8 cellular contexts compared by ENCODE assay signal in genomic region chr5:170306381-170306790, GRCh38. TPM values are rescaled to one million over a fixed set of nuclear protein-coding genes. Genes with fewer than 3 reads are reported as not detected.
DNase-seq lines count a peak whose midpoint lies in the region; ATAC-seq and TF ChIP-seq lines count a peak whose summit lies in the region.

No MANE protein-coding gene starts in this region.

- no peak for TF ChIP-seq POLR2A in vagina (IDR thresholded peaks at IDR 0.05)

- no peak overlapping the region for H3K4me3 ChIP-seq in epithelial cell of esophagus (ENCODE audit: low read length)
- H3K4me3 ChIP-seq in vagina, result no peak overlapping the region
- H3K4me3 ChIP-seq in HAP-1, result no peak overlapping the region

- no peaks in the 10 kb centered on the region for H3K36me3 ChIP-seq in vagina
- no peaks in the 10 kb centered on the region for H3K36me3 ChIP-seq in HAP-1 (replicated peaks)

- H3K9me3 ChIP-seq in vagina, result no peaks in the 10 kb centered on the region
- H3K9me3 ChIP-seq in HAP-1, result no peaks in the 10 kb centered on the region

- peak; percentile 62 for ATAC-seq in GM19395 (IDR thresholded peaks at IDR 0.05; ENCODE audit: unreplicated experiment)
- ATAC-seq in HG03135 (IDR thresholded peaks at IDR 0.05; ENCODE audit: unreplicated experiment), result no peak

- H3K4me1 ChIP-seq in vagina (peaks cover 38% of the 10 kb centered on the region), HAP-1 (no peaks in the 10 kb centered on the region)

- in situ Hi-C loops in HAP-1 (cut with MboI; ENCODE audit: low sequenced_read_pairs), result no loop called here

- intact Hi-C loops in vagina (cut with DNase I), result no loop called here

- peak overlapping the region; percentile 58 for H3K27ac ChIP-seq in vagina

- TF ChIP-seq CTCF in AG09319 (IDR thresholded peaks at IDR 0.05; ENCODE audit: low read depth, low read length) (no peak), epithelial cell of esophagus (IDR thresholded peaks at IDR 0.05; ENCODE audit: insufficient read depth, low read depth, low read length, missing control alignments) (no peak), vagina (IDR thresholded peaks at IDR 0.05) (no peak)

- H3K27me3 ChIP-seq in vagina, result no peaks in the 10 kb centered on the region
- H3K27me3 ChIP-seq in HAP-1 (ENCODE audit: low read depth), result 0 out of 2 replicates have a peak, but pooled peaks cover 3% of the 10 kb centered on the region

- DNase-seq in AG09319 (ENCODE audit: extremely low read depth, low read depth) (peak; percentile 11), HT1080 (ENCODE audit: low read depth) (peak; percentile 51), epithelial cell of esophagus (ENCODE audit: low read depth) (peak; percentile 19), vagina (ENCODE audit: extremely low spot score in 2 of 2) (peak in 1 of 2 donors; percentile 91), HAP-1 (ENCODE audit: low spot score in 2 of 2) (no peak)
- DNase-seq in effector CD4-positive, alpha-beta T cell, result no peak

RNA-seq across cellular contexts. Expression of gene LCP2, which starts 8.8 kb away (rescaled TPM):
- total RNA-seq in HT1080 (2014; rRNA removed; shearing (Covaris generic)), result 0.50 TPM in 1 of 2 replicates, not detected in the other
- not detected in 2 replicates for polyA plus RNA-seq in HT1080 (2015; cell fraction: cytosol; rRNA removed)
- 0.12 and 1.1 TPM in 2 replicates for polyA plus RNA-seq in HT1080 (2015; cell fraction: nucleus; rRNA removed)
- 25.5 TPM for total RNA-seq in vagina

Comparison
In these comparisons a context has a peak if more than half of its experiments do, and no peak if none do; other contexts are left out.
1. DNase-seq: peak in AG09319 (single experiment), HT1080 (single experiment) and epithelial cell of esophagus (single experiment); none in HAP-1 (0 of 2) and effector CD4-positive, alpha-beta T cell (single experiment).
2. RNA of gene LCP2, which starts 8.8 kb away (total RNA-seq): 25.5 TPM in vagina (single experiment); 0.50 TPM in HT1080; every median in the first group is over 10 times any median in the second.